Comparison of ENCODE assay signal across 30 cellular contexts in genomic region chr9:78393340-78393739, GRCh38.
"Had no signal": no experiment of that assay in that cellular context is flagged by ENCODE, and none has a peak within 500 bp of the region (broad histone marks: within the 10 kb centered on the region; RNA-seq: fewer than 3 reads in every experiment).

No MANE protein-coding gene starts in this region.

- H3K27ac ChIP-seq: ascending aorta, cardiac muscle cell, SJCRH30, SK-N-MC had no signal

- DNase-seq: activated CD4-positive, alpha-beta T cell treated with anti-CD3 and anti-CD28 coated beads for 36 hours; activated CD4-positive, alpha-beta T cell treated with anti-CD3 and anti-CD28 coated beads, Interleukin-2, amount 10 ng/mL, durations not matched to agents 7 days and 5 days; activated CD4-positive, alpha-beta T cell treated with anti-CD3 and anti-CD28 coated beads, Interleukin-2, amount 50 U/mL, for 48 hours; activated CD8-positive, alpha-beta T cell treated with anti-CD3 and anti-CD28 coated beads, Interleukin-2, amount 10 ng/mL, durations not matched to agents 7 days and 5 days; activated gamma-delta T cell; activated naive CD4-positive, alpha-beta T cell treated with Interleukin-2 at 50 U/mL for 16 hours; activated naive CD8-positive, alpha-beta T cell treated with anti-CD3 and anti-CD28 coated beads, Interleukin-2, amount 10 ng/mL, durations not matched to agents 7 days and 5 days; activated T-cell treated with anti-CD3 and anti-CD28 coated beads, Interleukin-2, amount 50 U/mL, for 24 hours; amygdala; Kasumi-1; MG63; NCI-H1048; NCI-H1105 treated with DMSO at 0.1 percent for 48 hours; NCI-H1436 treated with DMSO at 0.1 percent for 48 hours; NCI-H1694 treated with DMSO at 0.1 percent for 48 hours; NCI-H2029; NCI-H345; NCI-H526; NCI-H748 treated with DMSO at 0.1 percent for 48 hours; SHP77; SJCRH30; T1000 had no signal

- H3K4me1 ChIP-seq: ascending aorta, SJCRH30 had no signal

- H3K4me3 ChIP-seq: ascending aorta, cardiac muscle cell, MG63, SJCRH30, SK-N-MC had no signal

- H3K9me3 ChIP-seq: MG63 had no signal

- H3K9me3 Mint-ChIP-seq: activated naive CD4-positive, alpha-beta T cell treated with anti-CD3 and anti-CD28 coated beads, Interleukin-2, amount 50 U/mL, for 24 hours; central memory CD8-positive, alpha-beta T cell had no signal

- ATAC-seq: activated CD4-positive, alpha-beta T cell treated with anti-CD3 and anti-CD28 coated beads for 36 hours; activated CD4-positive, CD25-positive, alpha-beta regulatory T cell treated with anti-CD3 and anti-CD28 coated beads, Interleukin-2, amount 50 U/mL, for 24 hours; activated CD8-positive, alpha-beta T cell treated with anti-CD3 and anti-CD28 coated beads, Interleukin-2, amount 10 ng/mL, durations not matched to agents 7 days and 5 days; Panc1 had no signal

- H3K27me3 ChIP-seq: ascending aorta, cardiac muscle cell, MG63, SJCRH30 had no signal

- H3K4me1 Mint-ChIP-seq: activated CD4-positive, alpha-beta T cell treated with anti-CD3 and anti-CD28 coated beads for 36 hours; activated CD4-positive, alpha-beta T cell treated with anti-CD3 and anti-CD28 coated beads, Interleukin-2, amount 10 ng/mL, durations not matched to agents 7 days and 5 days; activated naive CD4-positive, alpha-beta T cell treated with anti-CD3 and anti-CD28 coated beads, Interleukin-2, amount 50 U/mL, for 24 hours; activated naive CD8-positive, alpha-beta T cell treated with anti-CD3 and anti-CD28 coated beads, Interleukin-2, amount 10 ng/mL, durations not matched to agents 7 days and 5 days; central memory CD8-positive, alpha-beta T cell had no signal

- H3K36me3 ChIP-seq: ascending aorta, cardiac muscle cell, MG63, SJCRH30 had no signal

- H3K27ac Mint-ChIP-seq: activated CD4-positive, alpha-beta T cell treated with anti-CD3 and anti-CD28 coated beads for 36 hours; activated CD4-positive, alpha-beta T cell treated with anti-CD3 and anti-CD28 coated beads, Interleukin-2, amount 10 ng/mL, durations not matched to agents 7 days and 5 days; activated CD8-positive, alpha-beta T cell treated with anti-CD3 and anti-CD28 coated beads, Interleukin-2, amount 10 ng/mL, durations not matched to agents 7 days and 5 days; activated naive CD4-positive, alpha-beta T cell treated with anti-CD3 and anti-CD28 coated beads, Interleukin-2, amount 50 U/mL, for 24 hours; activated naive CD8-positive, alpha-beta T cell treated with anti-CD3 and anti-CD28 coated beads, Interleukin-2, amount 10 ng/mL, durations not matched to agents 7 days and 5 days; activated T-cell treated with anti-CD3 and anti-CD28 coated beads, Interleukin-2, amount 50 U/mL, for 24 hours; activated T-helper 2 cell treated with anti-CD3 and anti-CD28 coated beads, Interferon-gamma antibody, Interleukin-2, Interleukin-4, amounts not matched to agents 10 μg/mL and 5 μg/mL and 100 μg/mL, durations not matched to agents 14 hours and 24 hours and 36 hours had no signal

- H3K4me3 Mint-ChIP-seq: activated CD4-positive, alpha-beta T cell treated with anti-CD3 and anti-CD28 coated beads for 36 hours; activated CD4-positive, alpha-beta T cell treated with anti-CD3 and anti-CD28 coated beads, Interleukin-2, amount 10 ng/mL, durations not matched to agents 7 days and 5 days; activated CD8-positive, alpha-beta T cell treated with anti-CD3 and anti-CD28 coated beads, Interleukin-2, amount 10 ng/mL, durations not matched to agents 7 days and 5 days; activated naive CD4-positive, alpha-beta T cell treated with anti-CD3 and anti-CD28 coated beads, Interleukin-2, amount 50 U/mL, for 24 hours; activated naive CD8-positive, alpha-beta T cell treated with anti-CD3 and anti-CD28 coated beads, Interleukin-2, amount 10 ng/mL, durations not matched to agents 7 days and 5 days; activated T-cell treated with anti-CD3 and anti-CD28 coated beads, Interleukin-2, amount 50 U/mL, for 24 hours; central memory CD8-positive, alpha-beta T cell had no signal

- H3K36me3 Mint-ChIP-seq: activated naive CD4-positive, alpha-beta T cell treated with anti-CD3 and anti-CD28 coated beads, Interleukin-2, amount 50 U/mL, for 24 hours had no signal
